In genomic region chr19:12985049-12985776, GRCh38 we compare ENCODE assay signal across 9 cellular contexts. TPM values are rescaled to one million over a fixed set of nuclear protein-coding genes. Genes with fewer than 3 reads are reported as not detected.
DNase-seq lines count a peak whose midpoint lies in the region; TF ChIP-seq lines count a peak whose summit lies in the region.
"Had no signal": no experiment of that assay in that cellular context is flagged by ENCODE, and none has a peak within 500 bp of the region (broad histone marks: within the 10 kb centered on the region; RNA-seq: fewer than 3 reads in every experiment).

No MANE protein-coding gene starts in this region.

- peaks cover 1 to 4% (median 4%) of the 10 kb centered on the region in 3 donors for H3K27me3 Mint-ChIP-seq in CD14-positive monocyte (ENCODE audit: low read depth in 3 of 3)

- peak overlapping the region in 1 of 7 donors; percentile 63 for H3K27ac Mint-ChIP-seq in CD14-positive monocyte

- H3K36me3 Mint-ChIP-seq in CD14-positive monocyte = no peaks in the 10 kb centered on the region

- intact Hi-C loops in CD14-positive monocyte (cut with micrococcal nuclease) = loop anchor here in 1 of 2 donors (10.0 kb wide), 1 partner anchor 50 kb away; no protein-coding TSS in a partner anchor

- H3K4me1 Mint-ChIP-seq in CD14-positive monocyte = peaks cover 8% of the 10 kb centered on the region

- H3K4me3 Mint-ChIP-seq in CD14-positive monocyte = no peak overlapping the region

- H3K27ac ChIP-seq in VCaP (peak overlapping the region; percentile 34), layer of hippocampus (ENCODE audit: low read depth, low read length) (peak overlapping the region; percentile 95)

- TF ChIP-seq CTCF in VCaP (conservative IDR thresholded peaks at IDR 0.05) = no peak
- TF ChIP-seq CTCF in CD14-positive monocyte (IDR thresholded peaks at IDR 0.05) = no peak

- no peaks in the 10 kb centered on the region for H3K27me3 ChIP-seq in layer of hippocampus (ENCODE audit: control insufficient read depth, insufficient read depth, low read length)

- H3K9me3 Mint-ChIP-seq in CD14-positive monocyte = no peaks in the 10 kb centered on the region

- DNase-seq in NCI-H748 (lab: John Stamatoyannopoulos, UW; ENCODE audit: unreplicated experiment) (peak; percentile 38), NCI-H748 treated with DMSO at 0.1 percent for 48 hours (lab: John Stamatoyannopoulos, UW) (no peak), superior temporal gyrus (ENCODE audit: extremely low spot score) (peak; percentile 94), CD14-positive monocyte (ENCODE audit: low spot score) (no peak), iPS-NIHi7 (ENCODE audit: extremely low spot score) (no peak), NCI-H1092 (lab: John Stamatoyannopoulos, UW) (no peak)
- DNase-seq: NCI-H1436 had no signal

RNA-seq across cellular contexts. Expression of gene NFIX, which starts 10.1 kb away (rescaled TPM):
- polyA plus RNA-seq in CD14-positive monocyte = under 1 TPM; 0.25 to 0.90 TPM

RNA-seq across cellular contexts. Expression of gene DAND5, which starts 15.8 kb away (rescaled TPM):
- polyA plus RNA-seq in CD14-positive monocyte = not detected

RNA-seq across cellular contexts. Expression of gene GADD45GIP1, which starts 28.2 kb away (rescaled TPM):
- 10 to 100 TPM; 31.6 to 42.4 TPM for polyA plus RNA-seq in CD14-positive monocyte

RNA-seq across cellular contexts. Expression of gene RAD23A, which starts 39.6 kb away (rescaled TPM):
- polyA plus RNA-seq in CD14-positive monocyte = 10 to 100 TPM; 45.5 to 55.3 TPM

RNA-seq across cellular contexts. Expression of gene CALR, which starts 46.8 kb away (rescaled TPM):
- 100 to 1,000 TPM; 109 to 133 TPM for polyA plus RNA-seq in CD14-positive monocyte

Comparison
In these comparisons a context has a peak if more than half of its experiments do, and no peak if none do; other contexts are left out.
1. DNase-seq: peak in NCI-H748 (single experiment) and superior temporal gyrus (single experiment); none in NCI-H748 treated with DMSO at 0.1 percent for 48 hours (single experiment), CD14-positive monocyte (single experiment), iPS-NIHi7 (single experiment) and NCI-H1092 (single experiment).